16 cellular contexts compared by ENCODE assay signal in genomic region chr3:141115752-141116541, GRCh38.
DNase-seq lines count a peak whose midpoint lies in the region; ATAC-seq and TF ChIP-seq lines count a peak whose summit lies in the region.
"Had no signal": no experiment of that assay in that cellular context is flagged by ENCODE, and none has a peak within 500 bp of the region (broad histone marks: within the 10 kb centered on the region; RNA-seq: fewer than 3 reads in every experiment).

No MANE protein-coding gene starts in this region.

- H3K9me2 ChIP-seq in OCI-LY7 (ENCODE audit: insufficient read depth, low read length) = no peaks in the 10 kb centered on the region

- no peak for TF ChIP-seq EP300 in gastroesophageal sphincter (IDR thresholded peaks at IDR 0.05)

- no peak for TF ChIP-seq POLR2A in Peyer's patch (IDR thresholded peaks at IDR 0.05)
- TF ChIP-seq POLR2A in gastroesophageal sphincter (IDR thresholded peaks at IDR 0.05) = no peak

- 31 to 65% methylated on average over 2 to 3 of the region's 3 CpGs for WGBS in gastroesophageal sphincter (ENCODE audit: low coverage in 1 of 2), 2 donors

- no peaks in the 10 kb centered on the region for H3K9me3 ChIP-seq in Peyer's patch
- no peaks in the 10 kb centered on the region for H3K9me3 ChIP-seq in gastroesophageal sphincter
- no peaks in the 10 kb centered on the region for H3K9me3 ChIP-seq in muscle layer of duodenum (ENCODE audit: control insufficient read depth in 1 of 2, low read length in 2 of 2)
- no peaks in the 10 kb centered on the region for H3K9me3 ChIP-seq in OCI-LY7 (ENCODE audit: low read length)
- H3K9me3 ChIP-seq: colonic mucosa had no signal

- no peaks in the 10 kb centered on the region for H3K27me3 ChIP-seq in Peyer's patch
- no peaks in the 10 kb centered on the region for H3K27me3 ChIP-seq in gastroesophageal sphincter
- no peaks in the 10 kb centered on the region for H3K27me3 ChIP-seq in muscle layer of duodenum (ENCODE audit: low read depth, low read length)
- H3K27me3 ChIP-seq: BE2C, colonic mucosa had no signal

- BruUV-seq in OCI-LY7 (replicated peaks; lab: Mats Ljungman, UMichigan) = no TSS peak

- DNase-seq in Peyer's patch = no peak
- peak; percentile 75 for DNase-seq in stromal cell of bone marrow (ENCODE audit: low read depth)
- DNase-seq in OCI-LY7 (ENCODE audit: low spot score) = no peak
- no peak for DNase-seq in stimulated activated naive CD4-positive, alpha-beta T cell (lab: John Stamatoyannopoulos, UW)
- no peak for DNase-seq in GF-D8 (lab: John Stamatoyannopoulos, UW)
- no peak for DNase-seq in DMS79 treated with DMSO at 0.1 percent for 48 hours (lab: John Stamatoyannopoulos, UW)
- DNase-seq: activated CD4-positive, CD25-positive, alpha-beta regulatory T cell treated with anti-CD3 and anti-CD28 coated beads, Interleukin-2, amount 50 U/mL, for 72 hours; colonic mucosa; natural killer cell; NCI-H1417 treated with DMSO at 0.1 percent for 48 hours; NCI-H446 treated with DMSO at 0.1 percent for 48 hours; PC-9; stimulated activated CD4-positive, alpha-beta T cell treated with anti-CD3 and anti-CD28 coated beads, Interleukin-12 subunit alpha, Interleukin-12 subunit beta, amount 100 ng/mL, for 4 hours had no signal

- H3K27ac ChIP-seq in Peyer's patch (peak overlapping the region; percentile 23 to 77 (median 44)), gastroesophageal sphincter (peak overlapping the region in 3 of 4 donors; percentile 52 to 71 (median 56)), muscle layer of duodenum (ENCODE audit: low read length) (peak overlapping the region; percentile 24), OCI-LY7 (ENCODE audit: low read depth, low read length, poor library complexity, severe bottlenecking) (no peak overlapping the region)
- H3K27ac ChIP-seq: colonic mucosa, PC-9 had no signal

- no peak overlapping the region for H2AFZ ChIP-seq in OCI-LY7 (ENCODE audit: low read length)
- H2AFZ ChIP-seq: PC-9 had no signal

- POLR2A ChIA-PET in OCI-LY7 (lab: Charles Lee) = no interaction called here

- TF ChIP-seq CTCF in Peyer's patch (IDR thresholded peaks at IDR 0.05) = no peak
- no peak for TF ChIP-seq CTCF in gastroesophageal sphincter (IDR thresholded peaks at IDR 0.05)
- no peak for TF ChIP-seq CTCF in OCI-LY7 (conservative IDR thresholded peaks at IDR 0.05; ENCODE audit: low read length)

- H4K20me1 ChIP-seq in OCI-LY7 (ENCODE audit: insufficient read depth, low read length) = no peaks in the 10 kb centered on the region

- no peaks in the 10 kb centered on the region for H3K4me1 ChIP-seq in Peyer's patch
- no peaks in the 10 kb centered on the region for H3K4me1 ChIP-seq in gastroesophageal sphincter
- H3K4me1 ChIP-seq in muscle layer of duodenum (ENCODE audit: control insufficient read depth in 1 of 2, insufficient read depth in 2 of 2, low read length in 2 of 2) = no peaks in the 10 kb centered on the region
- H3K4me1 ChIP-seq in OCI-LY7 (ENCODE audit: insufficient read depth, low read length, poor library complexity, severe bottlenecking) = no peaks in the 10 kb centered on the region
- H3K4me1 ChIP-seq: BE2C, colonic mucosa had no signal

- no peaks in the 10 kb centered on the region for H3K79me2 ChIP-seq in OCI-LY7 (ENCODE audit: insufficient read depth, low read depth, low read length)

- ATAC-seq in gastroesophageal sphincter = peak; percentile 94
- ATAC-seq: natural killer cell had no signal

- H3K36me3 ChIP-seq in Peyer's patch (no peaks in the 10 kb centered on the region), gastroesophageal sphincter (no peaks in the 10 kb centered on the region), muscle layer of duodenum (ENCODE audit: control insufficient read depth in 1 of 2, insufficient read depth in 2 of 2, low read length in 2 of 2) (no peaks in the 10 kb centered on the region), OCI-LY7 (ENCODE audit: insufficient read depth, low read length) (no peaks in the 10 kb centered on the region)
- H3K36me3 ChIP-seq: colonic mucosa had no signal

- intact Hi-C loops in OCI-LY7 (cut with micrococcal nuclease; ENCODE audit: unreplicated experiment) = no loop called here

- no peak overlapping the region for H3K4me2 ChIP-seq in OCI-LY7 (ENCODE audit: low read length)
- H3K4me2 ChIP-seq: PC-9 had no signal

- CTCF ChIA-PET in OCI-LY7 (lab: Charles Lee; ENCODE audit: unreplicated experiment) = interaction anchor here (1.3 kb wide), 1 partner anchor 14 kb away, joined by 4 read pairs; no protein-coding TSS in a partner anchor

- H3K4me3 ChIP-seq in Peyer's patch = no peak overlapping the region
- no peak overlapping the region for H3K4me3 ChIP-seq in gastroesophageal sphincter
- H3K4me3 ChIP-seq in muscle layer of duodenum (ENCODE audit: low read depth in 1 of 2, low read length in 2 of 2) = no peak overlapping the region
- no peak overlapping the region for H3K4me3 ChIP-seq in OCI-LY7 (ENCODE audit: low read depth, low read length, poor library complexity, severe bottlenecking)
- H3K4me3 ChIP-seq: colonic mucosa, PC-9 had no signal
